Comparison of ENCODE assay signal across 1 cellular context in the genomic region with DNA sequence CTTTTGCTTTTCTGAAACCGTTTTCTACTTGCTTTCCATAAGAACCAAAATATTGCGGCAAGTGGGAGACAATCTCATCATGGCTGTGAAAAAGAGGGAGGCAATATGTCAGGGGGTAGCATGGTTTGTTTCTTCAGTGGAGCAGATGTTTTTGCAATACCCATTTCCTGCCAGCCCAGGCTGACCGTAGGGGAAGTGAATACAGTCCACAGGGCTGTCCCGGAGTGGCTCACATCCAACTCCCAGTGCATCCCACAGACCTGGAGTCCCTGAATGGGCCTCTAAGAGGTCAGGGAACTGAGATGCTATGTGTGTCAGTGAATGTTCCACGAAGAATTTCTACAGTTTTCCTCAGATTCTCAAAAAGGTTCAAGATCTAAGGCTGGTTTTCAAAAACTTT.
TF ChIP-seq lines count a peak whose summit lies in the region.

No MANE protein-coding gene starts in this region.

TF ChIP-seq in GM23338, 12 proteins besides CTCF, POLR2A, EP300 and RAD21 (continued from another document):
- TF ChIP-seq, protein P1, sequence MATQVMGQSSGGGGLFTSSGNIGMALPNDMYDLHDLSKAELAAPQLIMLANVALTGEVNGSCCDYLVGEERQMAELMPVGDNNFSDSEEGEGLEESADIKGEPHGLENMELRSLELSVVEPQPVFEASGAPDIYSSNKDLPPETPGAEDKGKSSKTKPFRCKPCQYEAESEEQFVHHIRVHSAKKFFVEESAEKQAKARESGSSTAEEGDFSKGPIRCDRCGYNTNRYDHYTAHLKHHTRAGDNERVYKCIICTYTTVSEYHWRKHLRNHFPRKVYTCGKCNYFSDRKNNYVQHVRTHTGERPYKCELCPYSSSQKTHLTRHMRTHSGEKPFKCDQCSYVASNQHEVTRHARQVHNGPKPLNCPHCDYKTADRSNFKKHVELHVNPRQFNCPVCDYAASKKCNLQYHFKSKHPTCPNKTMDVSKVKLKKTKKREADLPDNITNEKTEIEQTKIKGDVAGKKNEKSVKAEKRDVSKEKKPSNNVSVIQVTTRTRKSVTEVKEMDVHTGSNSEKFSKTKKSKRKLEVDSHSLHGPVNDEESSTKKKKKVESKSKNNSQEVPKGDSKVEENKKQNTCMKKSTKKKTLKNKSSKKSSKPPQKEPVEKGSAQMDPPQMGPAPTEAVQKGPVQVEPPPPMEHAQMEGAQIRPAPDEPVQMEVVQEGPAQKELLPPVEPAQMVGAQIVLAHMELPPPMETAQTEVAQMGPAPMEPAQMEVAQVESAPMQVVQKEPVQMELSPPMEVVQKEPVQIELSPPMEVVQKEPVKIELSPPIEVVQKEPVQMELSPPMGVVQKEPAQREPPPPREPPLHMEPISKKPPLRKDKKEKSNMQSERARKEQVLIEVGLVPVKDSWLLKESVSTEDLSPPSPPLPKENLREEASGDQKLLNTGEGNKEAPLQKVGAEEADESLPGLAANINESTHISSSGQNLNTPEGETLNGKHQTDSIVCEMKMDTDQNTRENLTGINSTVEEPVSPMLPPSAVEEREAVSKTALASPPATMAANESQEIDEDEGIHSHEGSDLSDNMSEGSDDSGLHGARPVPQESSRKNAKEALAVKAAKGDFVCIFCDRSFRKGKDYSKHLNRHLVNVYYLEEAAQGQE (IDR thresholded peaks at IDR 0.05; ENCODE audit: unreplicated experiment): no peak
- TF ChIP-seq ZNF331 (CRISPR knock-in tag; IDR thresholded peaks at IDR 0.05; ENCODE audit: low read depth) (no peak), CREB1 (CRISPR knock-in tag; IDR thresholded peaks at IDR 0.05; ENCODE audit: low read depth) (no peak), ZNF114 (CRISPR knock-in tag; IDR thresholded peaks at IDR 0.05) (no peak), POLR2AphosphoS5 (IDR thresholded peaks at IDR 0.05; ENCODE audit: low read depth) (no peak)
- TF ChIP-seq, protein P2, sequence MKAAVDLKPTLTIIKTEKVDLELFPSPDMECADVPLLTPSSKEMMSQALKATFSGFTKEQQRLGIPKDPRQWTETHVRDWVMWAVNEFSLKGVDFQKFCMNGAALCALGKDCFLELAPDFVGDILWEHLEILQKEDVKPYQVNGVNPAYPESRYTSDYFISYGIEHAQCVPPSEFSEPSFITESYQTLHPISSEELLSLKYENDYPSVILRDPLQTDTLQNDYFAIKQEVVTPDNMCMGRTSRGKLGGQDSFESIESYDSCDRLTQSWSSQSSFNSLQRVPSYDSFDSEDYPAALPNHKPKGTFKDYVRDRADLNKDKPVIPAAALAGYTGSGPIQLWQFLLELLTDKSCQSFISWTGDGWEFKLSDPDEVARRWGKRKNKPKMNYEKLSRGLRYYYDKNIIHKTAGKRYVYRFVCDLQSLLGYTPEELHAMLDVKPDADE (IDR thresholded peaks at IDR 0.05): no peak
